23 cellular contexts compared by ENCODE assay signal in genomic region chr9:30846644-30847043, GRCh38.
"Had no signal": no experiment of that assay in that cellular context is flagged by ENCODE, and none has a peak within 500 bp of the region (broad histone marks: within the 10 kb centered on the region; RNA-seq: fewer than 3 reads in every experiment).

No MANE protein-coding gene starts in this region.

- H3K4me3 ChIP-seq: cardiac muscle cell, SK-N-MC had no signal

- H3K4me2 ChIP-seq: KMS-11 had no signal

- DNase-seq: activated CD4-positive, alpha-beta memory T cell treated with anti-CD3 and anti-CD28 coated beads, Interleukin-2, amount 10 ng/mL, durations not matched to agents 7 days and 5 days; activated CD4-positive, alpha-beta T cell treated with anti-CD3 and anti-CD28 coated beads, Interleukin-2, amount 50 U/mL, for 1 hour; activated CD4-positive, CD25-positive, alpha-beta regulatory T cell; activated gamma-delta T cell treated with Interleukin-2 at 50 U/mL for 16 hours; activated naive CD4-positive, alpha-beta T cell treated with anti-CD3 and anti-CD28 coated beads, Interleukin-2, amount 10 ng/mL, durations not matched to agents 7 days and 5 days; activated naive CD8-positive, alpha-beta T cell treated with anti-CD3 and anti-CD28 coated beads for 36 hours; activated T-cell treated with anti-CD3 and anti-CD28 coated beads for 4 hours; activated T-cell treated with anti-CD3 and anti-CD28 coated beads, Interleukin-2, amount 50 U/mL, for 72 hours; brain microvascular endothelial cell; MV-4-11; NCI-H1092 treated with DMSO at 0.1 percent for 48 hours; NCI-H1417 treated with DMSO at 0.1 percent for 48 hours; NCI-H187 treated with DMSO at 0.1 percent for 48 hours; NCI-H2081 treated with DMSO at 0.1 percent for 48 hours; NCI-H345; NCI-H524; NCI-H748 treated with DMSO at 0.1 percent for 48 hours; RPMI8226; T-helper 1 cell had no signal

- H3K9ac ChIP-seq: KMS-11 had no signal

- H3K27ac ChIP-seq: brain microvascular endothelial cell, cardiac muscle cell, KMS-11, SK-N-MC, VCaP had no signal

- H3K27me3 ChIP-seq: brain microvascular endothelial cell, cardiac muscle cell had no signal

- H3K36me3 ChIP-seq: brain microvascular endothelial cell, cardiac muscle cell had no signal
